19 cellular contexts compared by ENCODE assay signal in genomic region chr3:167057586-167057985, GRCh38.
A peak's percentile ranks its signal among the peaks of the same experiment; 100 is the strongest.
DNase-seq lines count a peak whose midpoint lies in the region; ATAC-seq and TF ChIP-seq lines count a peak whose summit lies in the region.
"Had no signal": no experiment of that assay in that cellular context is flagged by ENCODE, and none has a peak within 500 bp of the region (broad histone marks: within the 10 kb centered on the region; RNA-seq: fewer than 3 reads in every experiment).

No MANE protein-coding gene starts in this region.

- WGBS in trophoblast cell (ENCODE audit: extremely low coverage, insufficient coverage, insufficient read length): no CpG with 5 or more reads among the region's 1 CpG
- WGBS in adrenal gland, 4 donors: 58 to 82% (median 66%) methylated on average over 1 of the region's 1 CpG

- no peak overlapping the region for H3K4me3 Mint-ChIP-seq in brain
- H3K4me3 Mint-ChIP-seq: CD8-positive, alpha-beta memory T cell; HFFc6; T-cell had no signal

- H3K36me3 Mint-ChIP-seq in brain: peaks cover 4% of the 10 kb centered on the region
- H3K36me3 Mint-ChIP-seq: CD8-positive, alpha-beta memory T cell; T-cell had no signal

- no peak overlapping the region for H4K8ac ChIP-seq in trophoblast cell (ENCODE audit: low read depth, low read length)

- H3K27ac Mint-ChIP-seq in brain: peak overlapping the region in 3 of 5 experiments; percentile 2 to 86 (median 66)
- H3K27ac Mint-ChIP-seq: CD8-positive, alpha-beta memory T cell; HFFc6; T-cell had no signal

- TF ChIP-seq CTCF in brain (conservative IDR thresholded peaks at IDR 0.05) (no peak), adrenal gland (IDR thresholded peaks at IDR 0.05) (no peak), uterus (IDR thresholded peaks at IDR 0.05) (no peak)

- H4K91ac ChIP-seq in trophoblast cell (ENCODE audit: low read depth, low read length): no peak overlapping the region

- no peak overlapping the region for H3K18ac ChIP-seq in trophoblast cell (ENCODE audit: low read length)

- H3K9me3 ChIP-seq in trophoblast cell (ENCODE audit: insufficient read depth, low read depth, low read length) (no peaks in the 10 kb centered on the region), adrenal gland (replicated peaks in 1 of 3) (no peaks in the 10 kb centered on the region), uterus (no peaks in the 10 kb centered on the region)
- H3K9me3 ChIP-seq: SK-N-SH had no signal

- no peak overlapping the region for H2AFZ ChIP-seq in trophoblast cell (ENCODE audit: insufficient read depth, low read length, poor library complexity)

- TF ChIP-seq POLR2A in adrenal gland (IDR thresholded peaks at IDR 0.05) (no peak), uterus (IDR thresholded peaks at IDR 0.05) (no peak)

- no peaks in the 10 kb centered on the region for H3K27me3 ChIP-seq in trophoblast cell (ENCODE audit: insufficient read depth, low read length)
- no peaks in the 10 kb centered on the region for H3K27me3 ChIP-seq in adrenal gland
- no peaks in the 10 kb centered on the region for H3K27me3 ChIP-seq in uterus

- ATAC-seq in HG03442 (IDR thresholded peaks at IDR 0.05; ENCODE audit: unreplicated experiment): no peak
- ATAC-seq: T-cell had no signal

- H2BK120ac ChIP-seq in trophoblast cell (ENCODE audit: insufficient read depth, low read length, poor library complexity): no peak overlapping the region

- H3K4me1 Mint-ChIP-seq in brain: peaks cover 45% of the 10 kb centered on the region
- H3K4me1 Mint-ChIP-seq: CD8-positive, alpha-beta memory T cell; T-cell had no signal

- intact Hi-C loops in adrenal gland (cut with DNase I): no loop called here
- intact Hi-C loops in uterus (cut with DNase I; ENCODE audit: low total_unique reads): no loop called here

- peak; percentile 100 for DNase-seq in NCI-H146 treated with DMSO at 0.1 percent for 48 hours (lab: John Stamatoyannopoulos, UW; ENCODE audit: unreplicated experiment)
- peak; percentile 41 for DNase-seq in NCI-H748 treated with DMSO at 0.1 percent for 48 hours (lab: John Stamatoyannopoulos, UW)
- no peak for DNase-seq in trophoblast cell
- DNase-seq in adrenal gland: no peak
- no peak for DNase-seq in uterus
- DNase-seq: C1 segment of cervical spinal cord; CD8-positive, alpha-beta memory T cell; DMS79 treated with DMSO at 0.1 percent for 48 hours; HFFc6; NCI-H1436; NCI-H2107; NCI-H524 treated with DMSO at 0.1 percent for 48 hours; OCI-M1; SHP77; SK-N-SH; T-cell had no signal

- H3K79me1 ChIP-seq in trophoblast cell (ENCODE audit: low read length): no peaks in the 10 kb centered on the region

- H3K23ac ChIP-seq in trophoblast cell (ENCODE audit: low read length): no peak overlapping the region

- H2BK12ac ChIP-seq in trophoblast cell (ENCODE audit: low read length): no peak overlapping the region

- no peaks in the 10 kb centered on the region for H3K4me1 ChIP-seq in trophoblast cell (ENCODE audit: control insufficient read depth in 1 of 2, insufficient read depth in 2 of 2, low read length in 2 of 2)
- no peaks in the 10 kb centered on the region for H3K4me1 ChIP-seq in adrenal gland (replicated peaks in 1 of 2)
- no peaks in the 10 kb centered on the region for H3K4me1 ChIP-seq in uterus

- H2AK5ac ChIP-seq in trophoblast cell (ENCODE audit: low read length): no peak overlapping the region

- H3K4me3 ChIP-seq in trophoblast cell (ENCODE audit: low read depth, low read length) (no peak overlapping the region), adrenal gland (no peak overlapping the region), uterus (no peak overlapping the region)

- H3K4ac ChIP-seq in trophoblast cell (ENCODE audit: low read depth, low read length): no peak overlapping the region

- H3K27me3 Mint-ChIP-seq in brain: no peaks in the 10 kb centered on the region
- H3K27me3 Mint-ChIP-seq: T-cell had no signal

- H3K14ac ChIP-seq in trophoblast cell (ENCODE audit: low read length): no peak overlapping the region

- H4K12ac ChIP-seq in trophoblast cell (ENCODE audit: low read depth, low read length): no peak overlapping the region

- H3K36me3 ChIP-seq in trophoblast cell (ENCODE audit: control insufficient read depth in 1 of 2, insufficient read depth in 2 of 2, low read length in 2 of 2): no peaks in the 10 kb centered on the region
- no peaks in the 10 kb centered on the region for H3K36me3 ChIP-seq in adrenal gland (replicated peaks in 1 of 2)
- no peaks in the 10 kb centered on the region for H3K36me3 ChIP-seq in uterus

- no peak overlapping the region for H2BK5ac ChIP-seq in trophoblast cell (ENCODE audit: low read depth, low read length, poor library complexity)

- H3K27ac ChIP-seq in trophoblast cell (ENCODE audit: low read depth, low read length): no peak overlapping the region
- no peak overlapping the region for H3K27ac ChIP-seq in adrenal gland
- no peak overlapping the region for H3K27ac ChIP-seq in uterus
- H3K27ac ChIP-seq: KMS-11 had no signal

- H3K4me2 ChIP-seq in trophoblast cell (ENCODE audit: low read length): no peak overlapping the region
- H3K4me2 ChIP-seq: KMS-11, SK-N-SH had no signal

- peak overlapping the region; percentile 4 for H3K9ac ChIP-seq in trophoblast cell (ENCODE audit: low read length)
- H3K9ac ChIP-seq: KMS-11, SK-N-SH had no signal

- H3K9me3 Mint-ChIP-seq in brain: peaks cover 0 to 28% (median 13%) of the 10 kb centered on the region in 5 experiments

- no peaks in the 10 kb centered on the region for H3K79me2 ChIP-seq in trophoblast cell (ENCODE audit: control insufficient read depth, insufficient read depth, low read length, poor library complexity)

Comparison
In these comparisons a context has a peak if more than half of its experiments do, and no peak if none do; other contexts are left out.
1. DNase-seq: peak in NCI-H146 treated with DMSO at 0.1 percent for 48 hours (single experiment) and NCI-H748 treated with DMSO at 0.1 percent for 48 hours (single experiment); none in trophoblast cell (0 of 2), adrenal gland (0 of 7) and uterus (0 of 2).